ENCODE assay signal across 15 cellular contexts in genomic region chr7:55144333-55144954, GRCh38.
DNase-seq lines count a peak whose midpoint lies in the region; ATAC-seq, FAIRE-seq and TF ChIP-seq lines count a peak whose summit lies in the region.
"Had no signal": no experiment of that assay in that cellular context is flagged by ENCODE, and none has a peak within 500 bp of the region (broad histone marks: within the 10 kb centered on the region; RNA-seq: fewer than 3 reads in every experiment).

No MANE protein-coding gene starts in this region.

- H3K27me3 ChIP-seq in BE2C = no peaks in the 10 kb centered on the region
- no peaks in the 10 kb centered on the region for H3K27me3 ChIP-seq in H7 (ENCODE audit: control insufficient read depth, insufficient read depth, low read length)
- H3K27me3 ChIP-seq in kidney epithelial cell (ENCODE audit: control insufficient read depth, insufficient read depth, low read length) = no peaks in the 10 kb centered on the region
- no peaks in the 10 kb centered on the region for H3K27me3 ChIP-seq in testis

- H3K4me1 ChIP-seq in BE2C (peaks cover 35% of the 10 kb centered on the region), testis (peaks cover 4% of the 10 kb centered on the region)

- 94 to 95% methylated on average over 18 to 19 of the region's 19 CpGs for WGBS in testis, 2 donors

- H3K9me3 Mint-ChIP-seq in activated naive CD4-positive, alpha-beta T cell treated with anti-CD3 and anti-CD28 coated beads for 36 hours = no peaks in the 10 kb centered on the region
- peaks cover 0 to 4% of the 10 kb centered on the region in 2 donors for H3K9me3 Mint-ChIP-seq in activated T-cell treated with anti-CD3 and anti-CD28 coated beads, Interleukin-2, amount 50 U/mL, for 72 hours
- H3K9me3 Mint-ChIP-seq: activated CD4-positive, alpha-beta T cell treated with anti-CD3 and anti-CD28 coated beads, Interleukin-2, amount 10 ng/mL, durations not matched to agents 7 days and 5 days; activated naive CD8-positive, alpha-beta T cell treated with anti-CD3 and anti-CD28 coated beads, Interleukin-2, amount 50 U/mL, for 24 hours had no signal

- H3K36me3 Mint-ChIP-seq in activated naive CD4-positive, alpha-beta T cell treated with anti-CD3 and anti-CD28 coated beads for 36 hours (ENCODE audit: low read depth) = no peaks in the 10 kb centered on the region
- no peaks in the 10 kb centered on the region for H3K36me3 Mint-ChIP-seq in activated T-cell treated with anti-CD3 and anti-CD28 coated beads, Interleukin-2, amount 50 U/mL, for 72 hours (ENCODE audit: insufficient read depth in 2 of 2)

- TF ChIP-seq CTCF in BE2C (IDR thresholded peaks at IDR 0.05; ENCODE audit: low read depth, low read length) = peak; percentile 62
- TF ChIP-seq CTCF in WI38 (IDR thresholded peaks at IDR 0.05; ENCODE audit: low read depth, low read length) = peak; percentile 21; the same call in 1 of the 2 replicates
- peak; percentile 52 for TF ChIP-seq CTCF in kidney epithelial cell (IDR thresholded peaks at IDR 0.05; ENCODE audit: insufficient read depth, low read length, poor library complexity, severe bottlenecking)
- TF ChIP-seq CTCF in testis (IDR thresholded peaks at IDR 0.05) = no peak

- DNase-seq in BE2C (peak; percentile 65), H7 (peak; percentile 86), kidney epithelial cell (ENCODE audit: low read depth) (no peak), RCC 7860 (ENCODE audit: low spot score) (no peak), testis (no peak)
- DNase-seq in activated naive CD4-positive, alpha-beta T cell treated with anti-CD3 and anti-CD28 coated beads for 36 hours = no peak
- no peak for DNase-seq in activated T-cell treated with anti-CD3 and anti-CD28 coated beads, Interleukin-2, amount 50 U/mL, for 72 hours
- DNase-seq: activated CD4-positive, alpha-beta T cell treated with anti-CD3 and anti-CD28 coated beads, Interleukin-2, amount 10 ng/mL, durations not matched to agents 7 days and 5 days; activated naive CD8-positive, alpha-beta T cell treated with anti-CD3 and anti-CD28 coated beads, Interleukin-2, amount 50 U/mL, for 24 hours; midbrain; OCI-M1; stimulated activated CD4-positive, alpha-beta T cell treated with anti-CD3 and anti-CD28 coated beads, Interleukin-12 subunit alpha, Interleukin-12 subunit beta, amount 100 ng/mL, for 4 hours; stimulated activated naive CD4-positive, alpha-beta T cell had no signal

- ATAC-seq in activated T-cell treated with anti-CD3 and anti-CD28 coated beads, Interleukin-2, amount 50 U/mL, for 72 hours (replicated peaks in 1 of 2) = no peak
- ATAC-seq: activated naive CD8-positive, alpha-beta T cell treated with anti-CD3 and anti-CD28 coated beads, Interleukin-2, amount 50 U/mL, for 24 hours had no signal

- peaks cover 77% of the 10 kb centered on the region for H3K36me3 ChIP-seq in BE2C
- no peaks in the 10 kb centered on the region for H3K36me3 ChIP-seq in H7 (replicated peaks; ENCODE audit: control insufficient read depth, insufficient read depth, low read length)
- peaks cover 3% of the 10 kb centered on the region for H3K36me3 ChIP-seq in kidney epithelial cell (ENCODE audit: control insufficient read depth, insufficient read depth, low read length)
- H3K36me3 ChIP-seq in testis (ENCODE audit: low read depth, missing control alignments) = no peaks in the 10 kb centered on the region

- peaks cover 28% of the 10 kb centered on the region for H3K27me3 Mint-ChIP-seq in activated naive CD4-positive, alpha-beta T cell treated with anti-CD3 and anti-CD28 coated beads for 36 hours (ENCODE audit: low read depth)
- peaks cover 24% of the 10 kb centered on the region for H3K27me3 Mint-ChIP-seq in activated T-cell treated with anti-CD3 and anti-CD28 coated beads, Interleukin-2, amount 50 U/mL, for 72 hours (ENCODE audit: low read depth)

- TF ChIP-seq POLR2A in testis (IDR thresholded peaks at IDR 0.05) = no peak

- H3K27ac Mint-ChIP-seq in activated naive CD4-positive, alpha-beta T cell treated with anti-CD3 and anti-CD28 coated beads for 36 hours = no peak overlapping the region
- H3K27ac Mint-ChIP-seq in activated T-cell treated with anti-CD3 and anti-CD28 coated beads, Interleukin-2, amount 50 U/mL, for 72 hours = no peak overlapping the region
- H3K27ac Mint-ChIP-seq: activated CD4-positive, alpha-beta T cell treated with anti-CD3 and anti-CD28 coated beads, Interleukin-2, amount 10 ng/mL, durations not matched to agents 7 days and 5 days; activated naive CD8-positive, alpha-beta T cell treated with anti-CD3 and anti-CD28 coated beads, Interleukin-2, amount 50 U/mL, for 24 hours had no signal

- no peaks in the 10 kb centered on the region for H3K9me3 ChIP-seq in BE2C
- no peaks in the 10 kb centered on the region for H3K9me3 ChIP-seq in testis

- FAIRE-seq in RCC 7860 (lab: Jason Lieb, UNC) = no peak
- FAIRE-seq: GM19239 had no signal

- intact Hi-C loops in activated naive CD4-positive, alpha-beta T cell treated with anti-CD3 and anti-CD28 coated beads for 36 hours (cut with micrococcal nuclease) = no loop called here
- intact Hi-C loops in testis (cut with DNase I; ENCODE audit: low total_unique reads) = no loop called here

- H3K4me3 Mint-ChIP-seq in activated naive CD4-positive, alpha-beta T cell treated with anti-CD3 and anti-CD28 coated beads for 36 hours = no peak overlapping the region
- no peak overlapping the region for H3K4me3 Mint-ChIP-seq in activated T-cell treated with anti-CD3 and anti-CD28 coated beads, Interleukin-2, amount 50 U/mL, for 72 hours
- H3K4me3 Mint-ChIP-seq: activated CD4-positive, alpha-beta T cell treated with anti-CD3 and anti-CD28 coated beads, Interleukin-2, amount 10 ng/mL, durations not matched to agents 7 days and 5 days; activated naive CD8-positive, alpha-beta T cell treated with anti-CD3 and anti-CD28 coated beads, Interleukin-2, amount 50 U/mL, for 24 hours had no signal

- H3K4me1 Mint-ChIP-seq in activated naive CD4-positive, alpha-beta T cell treated with anti-CD3 and anti-CD28 coated beads for 36 hours (ENCODE audit: low read depth) = no peaks in the 10 kb centered on the region
- peaks cover 7% of the 10 kb centered on the region for H3K4me1 Mint-ChIP-seq in activated T-cell treated with anti-CD3 and anti-CD28 coated beads, Interleukin-2, amount 50 U/mL, for 72 hours (ENCODE audit: low read depth)
- H3K4me1 Mint-ChIP-seq: activated CD4-positive, alpha-beta T cell treated with anti-CD3 and anti-CD28 coated beads, Interleukin-2, amount 10 ng/mL, durations not matched to agents 7 days and 5 days; activated naive CD8-positive, alpha-beta T cell treated with anti-CD3 and anti-CD28 coated beads, Interleukin-2, amount 50 U/mL, for 24 hours had no signal

- CTCF ChIA-PET in activated naive CD4-positive, alpha-beta T cell treated with anti-CD3 and anti-CD28 coated beads for 36 hours (lab: Charles Lee) = no interaction called here

- H3K27ac ChIP-seq in testis = no peak overlapping the region

- no peak overlapping the region for H3K4me3 ChIP-seq in BE2C (ENCODE audit: low read depth, low read length)
- H3K4me3 ChIP-seq in H7 (ENCODE audit: insufficient read depth, low read depth, low read length) = no peak overlapping the region
- H3K4me3 ChIP-seq in WI38 (ENCODE audit: low read depth, low read length) = no peak overlapping the region
- no peak overlapping the region for H3K4me3 ChIP-seq in kidney epithelial cell (ENCODE audit: low read depth, low read length)
- no peak overlapping the region for H3K4me3 ChIP-seq in testis

Comparison
In these comparisons a context has a peak if more than half of its experiments do, and no peak if none do; other contexts are left out.
1. DNase-seq: peak in BE2C (single experiment) and H7 (single experiment); none in kidney epithelial cell (single experiment), activated naive CD4-positive, alpha-beta T cell treated with anti-CD3 and anti-CD28 coated beads for 36 hours (single experiment), RCC 7860 (single experiment), activated T-cell treated with anti-CD3 and anti-CD28 coated beads, Interleukin-2, amount 50 U/mL, for 72 hours (0 of 2) and testis (single experiment).
2. CTCF ChIP-seq: peak in BE2C (single experiment), WI38 (single experiment) and kidney epithelial cell (single experiment); none in testis (0 of 3).